Comparison of ENCODE assay signal across 19 cellular contexts in the genomic region with DNA sequence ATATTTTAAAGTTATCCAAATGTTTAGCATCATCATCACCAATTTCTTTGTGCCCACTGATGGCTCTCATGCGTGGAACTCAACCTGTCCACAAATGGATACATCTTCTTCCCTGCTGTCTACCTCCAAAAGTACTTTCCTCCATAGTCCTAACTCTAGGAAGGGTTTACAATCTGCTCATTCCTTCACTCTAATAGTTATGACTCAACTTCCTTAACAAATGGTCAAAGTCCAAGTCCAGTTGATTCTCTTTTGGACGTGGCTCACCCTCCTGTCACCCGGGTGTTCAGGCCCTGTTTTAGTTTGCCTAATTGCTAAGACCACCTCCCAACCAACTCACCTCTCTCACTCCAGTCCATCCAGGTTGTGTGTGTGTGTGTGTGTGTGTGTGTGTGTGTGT.
DNase-seq lines count a peak whose midpoint lies in the region; ATAC-seq, FAIRE-seq and TF ChIP-seq lines count a peak whose summit lies in the region.
"Had no signal": no experiment of that assay in that cellular context is flagged by ENCODE, and none has a peak within 500 bp of the region (broad histone marks: within the 10 kb centered on the region; RNA-seq: fewer than 3 reads in every experiment).

No MANE protein-coding gene starts in this region.

- no peak for TF ChIP-seq RAD21 in HCT116 (IDR thresholded peaks at IDR 0.05; ENCODE audit: low read depth)

- no TSS peak for BruUV-seq in HCT116 (replicated peaks; lab: Mats Ljungman, UMichigan)

- H3K27ac ChIP-seq in HCT116 (ENCODE audit: low read depth, low read length): no peak overlapping the region
- H3K27ac ChIP-seq in hepatocyte: no peak overlapping the region

- H3K27ac Mint-ChIP-seq in WTC11 (0 out of 2 replicates have a peak overlapping the region, but pooled peaks have one; percentile 28), nephron progenitor cell (no peak overlapping the region)
- H3K27ac Mint-ChIP-seq: activated CD8-positive, alpha-beta memory T cell treated with anti-CD3 and anti-CD28 coated beads, Interleukin-2, amount 10 ng/mL, durations not matched to agents 7 days and 5 days; activated T-helper 2 cell treated with anti-CD3 and anti-CD28 coated beads, Interferon-gamma antibody, Interleukin-2, Interleukin-4, amounts not matched to agents 10 μg/mL and 5 μg/mL and 100 μg/mL, durations not matched to agents 14 hours and 24 hours and 36 hours; T-helper 1 cell treated with Interleukin-12 subunit alpha and Interleukin-12 subunit beta and Interleukin-4 antibody, amounts not matched to agents 30 μg/mL and 1 μg/mL, for 36 hours had no signal

- H3K36me3 ChIP-seq in HCT116 (ENCODE audit: control insufficient read depth in 1 of 2, insufficient read depth in 2 of 2, low read length in 2 of 2) (no peaks in the 10 kb centered on the region), hepatocyte (replicated peaks; ENCODE audit: insufficient read depth, low read depth) (no peaks in the 10 kb centered on the region)

- peak; percentile 44 for FAIRE-seq in urothelium cell line (lab: Jason Lieb, UNC)
- FAIRE-seq: D721Med had no signal

- no peak overlapping the region for H3K9ac ChIP-seq in HCT116 (ENCODE audit: low read length)

- H3K9me2 ChIP-seq in HCT116 (ENCODE audit: insufficient read depth) (no peaks in the 10 kb centered on the region), hepatocyte (replicated peaks; ENCODE audit: insufficient read depth) (no peaks in the 10 kb centered on the region)

- TF ChIP-seq CTCF in HCT116 (IDR thresholded peaks at IDR 0.05 in 2 of 3, conservative IDR thresholded peaks at IDR 0.05 in 1 of 3; ENCODE audit: borderline replicate concordance in 1 of 3, insufficient read depth in 1 of 3, low read depth in 2 of 3, low read length in 2 of 3) (no peak), WTC11 (IDR thresholded peaks at IDR 0.05) (no peak), hepatocyte (IDR thresholded peaks at IDR 0.05; ENCODE audit: poor library complexity) (no peak), nephron progenitor cell (IDR thresholded peaks at IDR 0.05) (no peak)

- no peaks in the 10 kb centered on the region for H3K4me1 Mint-ChIP-seq in WTC11
- no peaks in the 10 kb centered on the region for H3K4me1 Mint-ChIP-seq in nephron progenitor cell
- H3K4me1 Mint-ChIP-seq: activated CD8-positive, alpha-beta memory T cell treated with anti-CD3 and anti-CD28 coated beads, Interleukin-2, amount 10 ng/mL, durations not matched to agents 7 days and 5 days had no signal

- 73% methylated on average over 3 of the region's 3 CpGs for WGBS in hepatocyte (ENCODE audit: low lambda C conversion rate, missing lambda C conversion rate)

- H3K9me3 Mint-ChIP-seq in WTC11 (no peaks in the 10 kb centered on the region), nephron progenitor cell (no peaks in the 10 kb centered on the region)
- H3K9me3 Mint-ChIP-seq: activated T-helper 2 cell treated with anti-CD3 and anti-CD28 coated beads, Interferon-gamma antibody, Interleukin-2, Interleukin-4, amounts not matched to agents 10 μg/mL and 5 μg/mL and 100 μg/mL, durations not matched to agents 14 hours and 24 hours and 36 hours; T-helper 1 cell treated with Interleukin-12 subunit alpha and Interleukin-12 subunit beta and Interleukin-4 antibody, amounts not matched to agents 30 μg/mL and 1 μg/mL, for 36 hours had no signal

- RAD21 ChIA-PET in HCT116 (lab: Charles Lee; ENCODE audit: low non-redundant PET in 1 of 2, low total read pairs in 2 of 2, uncharacterized antibody in 2 of 2, unreplicated experiment in 2 of 2): no interaction called here

- intact Hi-C loops in HCT116 (cut with micrococcal nuclease): no loop called here

- H3K27me3 ChIP-seq in HCT116 (ENCODE audit: insufficient read depth, low read length) (no peaks in the 10 kb centered on the region), hepatocyte (no peaks in the 10 kb centered on the region)

- no peaks in the 10 kb centered on the region for H3K27me3 Mint-ChIP-seq in WTC11 (ENCODE audit: low read depth)
- no peaks in the 10 kb centered on the region for H3K27me3 Mint-ChIP-seq in nephron progenitor cell (ENCODE audit: low read depth, poor library complexity)

- peak overlapping the region; percentile 61 for H3K4me2 ChIP-seq in HCT116 (ENCODE audit: low read length)
- H3K4me2 ChIP-seq in hepatocyte: no peak overlapping the region

- CTCF ChIA-PET in HCT116 (lab: Charles Lee) (no interaction called here), WTC11 (lab: Charles Lee) (no interaction called here)

- H3K9me3 ChIP-seq in HCT116 (ENCODE audit: control insufficient read depth in 1 of 2, insufficient read depth in 1 of 2, low read depth in 1 of 2, low read length in 2 of 2) (no peaks in the 10 kb centered on the region), hepatocyte (ENCODE audit: low read depth) (no peaks in the 10 kb centered on the region)
- H3K9me3 ChIP-seq: HAP-1 had no signal

- ATAC-seq in HCT116 (peak; percentile 36), WTC11 (no peak)
- ATAC-seq: activated CD4-positive, CD25-positive, alpha-beta regulatory T cell treated with anti-CD3 and anti-CD28 coated beads, Interleukin-2, amount 50 U/mL, for 24 hours; activated CD8-positive, alpha-beta memory T cell treated with anti-CD3 and anti-CD28 coated beads, Interleukin-2, amount 10 ng/mL, durations not matched to agents 7 days and 5 days; sciatic nerve had no signal

- DNase-seq in HCT116 (ENCODE audit: low read depth, low spot score) (peak; percentile 45), WTC11 (ENCODE audit: low spot score) (no peak), hepatocyte (ENCODE audit: low spot score) (peak; percentile 28), urothelium cell line (ENCODE audit: low spot score) (no peak), nephron progenitor cell (no peak)
- DNase-seq in activated CD4-positive, alpha-beta T cell treated with anti-CD3 and anti-CD28 coated beads for 1 hour: no peak
- DNase-seq in activated naive CD4-positive, alpha-beta T cell treated with anti-CD3 and anti-CD28 coated beads, Interleukin-2, amount 50 U/mL, for 16 hours: no peak
- DNase-seq: activated CD8-positive, alpha-beta memory T cell treated with anti-CD3 and anti-CD28 coated beads, Interleukin-2, amount 10 ng/mL, durations not matched to agents 7 days and 5 days; foreskin melanocyte; NCI-H187; nucleus accumbens; Right ventricle myocardium superior; stimulated activated CD4-positive, alpha-beta T cell treated with anti-CD3 and anti-CD28 coated beads, Interleukin-4, amount 100 ng/mL, for 24 hours had no signal

- peaks cover 21% of the 10 kb centered on the region for H3K36me3 Mint-ChIP-seq in WTC11
- H3K36me3 Mint-ChIP-seq in nephron progenitor cell (ENCODE audit: low read depth): peaks cover 64% of the 10 kb centered on the region
- H3K36me3 Mint-ChIP-seq: activated CD8-positive, alpha-beta memory T cell treated with anti-CD3 and anti-CD28 coated beads, Interleukin-2, amount 10 ng/mL, durations not matched to agents 7 days and 5 days had no signal

- H3K4me3 ChIP-seq in HCT116 (replicated peaks in 1 of 2; ENCODE audit: low read depth in 1 of 2, low read length in 2 of 2) (peak overlapping the region in 1 of 2 experiments; percentile 22; a peak in 1 of 4 replicates), hepatocyte (no peak overlapping the region)
- H3K4me3 ChIP-seq: HAP-1 had no signal

- no peaks in the 10 kb centered on the region for H4K20me1 ChIP-seq in HCT116 (ENCODE audit: insufficient read depth)
- no peaks in the 10 kb centered on the region for H4K20me1 ChIP-seq in hepatocyte (ENCODE audit: insufficient read depth, poor library complexity, severe bottlenecking)

- POLR2A ChIA-PET in HCT116 (lab: Charles Lee): no interaction called here
- POLR2A ChIA-PET in WTC11 (lab: Charles Lee): no interaction called here

- TF ChIP-seq POLR2A in HCT116 (IDR thresholded peaks at IDR 0.05; ENCODE audit: borderline replicate concordance, extremely low read depth, insufficient read depth, insufficient read length): no peak

- H3K79me2 ChIP-seq in HCT116 (ENCODE audit: insufficient read depth, low read length) (no peaks in the 10 kb centered on the region), hepatocyte (no peaks in the 10 kb centered on the region)

- H3K4me1 ChIP-seq in HCT116 (ENCODE audit: control insufficient read depth in 1 of 2, insufficient read depth in 2 of 2, low read length in 2 of 2): peaks cover 4 to 10% of the 10 kb centered on the region in 2 experiments; a peak in 3 of 4 replicates
- H3K4me1 ChIP-seq in hepatocyte (ENCODE audit: insufficient read depth): no peaks in the 10 kb centered on the region
- H3K4me1 ChIP-seq: HAP-1 had no signal

- peak overlapping the region; percentile 3 for H2AFZ ChIP-seq in HCT116 (ENCODE audit: low read depth, low read length, poor library complexity, severe bottlenecking)
- H2AFZ ChIP-seq in hepatocyte: no peak overlapping the region

- H3K4me3 Mint-ChIP-seq in WTC11: no peak overlapping the region
- no peak overlapping the region for H3K4me3 Mint-ChIP-seq in nephron progenitor cell
- H3K4me3 Mint-ChIP-seq: activated CD8-positive, alpha-beta memory T cell treated with anti-CD3 and anti-CD28 coated beads, Interleukin-2, amount 10 ng/mL, durations not matched to agents 7 days and 5 days; T-helper 1 cell treated with Interleukin-12 subunit alpha and Interleukin-12 subunit beta and Interleukin-4 antibody, amounts not matched to agents 30 μg/mL and 1 μg/mL, for 36 hours had no signal

TF ChIP-seq in HCT116, 20 proteins besides CTCF, POLR2A, EP300 and RAD21 (continues in another document):
- TF ChIP-seq EZH2phosphoT487 (IDR thresholded peaks at IDR 0.05; ENCODE audit: borderline replicate concordance) (no peak), CBX3 (IDR thresholded peaks at IDR 0.05; ENCODE audit: low read depth) (peak; percentile 41; the same call in 1 of the 2 replicates), ZNF274 (IDR thresholded peaks at IDR 0.05; ENCODE audit: low read depth, low read length) (no peak), SP1 (IDR thresholded peaks at IDR 0.05; ENCODE audit: low read depth) (no peak; the same call in 1 of the 2 replicates), SRF (IDR thresholded peaks at IDR 0.05; ENCODE audit: low read depth) (no peak), ZFX (IDR thresholded peaks at IDR 0.05) (no peak), FOSL1 (IDR thresholded peaks at IDR 0.05; ENCODE audit: low read depth) (peak; percentile 62; the same call in 1 of the 2 replicates)

TF ChIP-seq in WTC11, 78 proteins besides CTCF, POLR2A, EP300 and RAD21 (continues in another document):
- TF ChIP-seq FOXJ3 (CRISPR knock-in tag; IDR thresholded peaks at IDR 0.05; ENCODE audit: borderline replicate concordance) (no peak), TP53 (CRISPR knock-in tag; IDR thresholded peaks at IDR 0.05) (no peak)

Comparison
In these comparisons a context has a peak if more than half of its experiments do, and no peak if none do; other contexts are left out.
1. DNase-seq: peak in HCT116 (single experiment) and hepatocyte (single experiment); none in WTC11 (single experiment), urothelium cell line (single experiment), activated CD4-positive, alpha-beta T cell treated with anti-CD3 and anti-CD28 coated beads for 1 hour (single experiment), activated naive CD4-positive, alpha-beta T cell treated with anti-CD3 and anti-CD28 coated beads, Interleukin-2, amount 50 U/mL, for 16 hours (single experiment) and nephron progenitor cell (single experiment).